8 cellular contexts compared by ENCODE assay signal in genomic region chr18:75207298-75208054, GRCh38. TPM values are rescaled to one million over a fixed set of nuclear protein-coding genes. Genes with fewer than 3 reads are reported as not detected.
DNase-seq lines count a peak whose midpoint lies in the region; ATAC-seq and TF ChIP-seq lines count a peak whose summit lies in the region.

No MANE protein-coding gene starts in this region.

- H3K36me3 ChIP-seq in hepatocyte (replicated peaks; ENCODE audit: insufficient read depth, low read depth) (no peaks in the 10 kb centered on the region), smooth muscle cell (ENCODE audit: low read depth) (no peaks in the 10 kb centered on the region)

- H3K4me1 Mint-ChIP-seq in activated T-cell treated with anti-CD3 and anti-CD28 coated beads, Interleukin-2, amount 50 U/mL, for 72 hours (ENCODE audit: low read depth) = peaks cover 36% of the 10 kb centered on the region

- H3K27ac Mint-ChIP-seq in activated T-cell treated with anti-CD3 and anti-CD28 coated beads, Interleukin-2, amount 50 U/mL, for 72 hours = peak overlapping the region; percentile 95

- no peaks in the 10 kb centered on the region for H3K9me3 Mint-ChIP-seq in activated T-cell treated with anti-CD3 and anti-CD28 coated beads, Interleukin-2, amount 50 U/mL, for 72 hours

- H3K79me2 ChIP-seq in hepatocyte = peaks cover 71% of the 10 kb centered on the region
- peaks cover 83% of the 10 kb centered on the region for H3K79me2 ChIP-seq in smooth muscle cell (ENCODE audit: low read depth)

- H3K4me1 ChIP-seq in hepatocyte (ENCODE audit: insufficient read depth) (peaks cover 12% of the 10 kb centered on the region), smooth muscle cell (ENCODE audit: low read depth) (peaks cover 33% of the 10 kb centered on the region)

- H3K27me3 Mint-ChIP-seq in activated T-cell treated with anti-CD3 and anti-CD28 coated beads, Interleukin-2, amount 50 U/mL, for 72 hours (ENCODE audit: low read depth) = peaks cover 21% of the 10 kb centered on the region

- peak overlapping the region; percentile 58 for H3K9ac ChIP-seq in smooth muscle cell (ENCODE audit: low read depth)

- H2AFZ ChIP-seq in hepatocyte (no peak overlapping the region), smooth muscle cell (ENCODE audit: low read depth) (no peak overlapping the region)

- peak; percentile 30 for DNase-seq in DMS153 treated with DMSO at 0.1 percent for 48 hours (lab: John Stamatoyannopoulos, UW; ENCODE audit: unreplicated experiment)
- no peak for DNase-seq in DMS153 (lab: John Stamatoyannopoulos, UW)
- peak in 1 of 2 experiments; percentile 32 for DNase-seq in HL-60 (ENCODE audit: low read depth in 1 of 2, low spot score in 1 of 2)
- peak in 1 of 2 donors; percentile 71 for DNase-seq in activated T-cell treated with anti-CD3 and anti-CD28 coated beads, Interleukin-2, amount 50 U/mL, for 72 hours
- no peak for DNase-seq in hepatocyte (ENCODE audit: low spot score)
- DNase-seq in smooth muscle cell (lab: John Stamatoyannopoulos, UW; ENCODE audit: unreplicated experiment) = no peak
- DNase-seq in iPS-NIHi11 (ENCODE audit: low spot score) = no peak

- peaks cover 8 to 15% of the 10 kb centered on the region in 2 donors for H3K36me3 Mint-ChIP-seq in activated T-cell treated with anti-CD3 and anti-CD28 coated beads, Interleukin-2, amount 50 U/mL, for 72 hours (ENCODE audit: insufficient read depth in 2 of 2)

- H3K4me2 ChIP-seq in hepatocyte (peak overlapping the region; percentile 82), smooth muscle cell (peak overlapping the region; percentile 96)

- H3K9me3 ChIP-seq in hepatocyte (ENCODE audit: low read depth) (no peaks in the 10 kb centered on the region), smooth muscle cell (replicated peaks; ENCODE audit: low read depth) (no peaks in the 10 kb centered on the region)

- H3K27ac ChIP-seq in HL-60 (replicated peaks) (peak overlapping the region; percentile 94), hepatocyte (peak overlapping the region; percentile 99), smooth muscle cell (ENCODE audit: low read depth) (peak overlapping the region; percentile 82)

- ATAC-seq in activated T-cell treated with anti-CD3 and anti-CD28 coated beads, Interleukin-2, amount 50 U/mL, for 72 hours (replicated peaks in 1 of 2) = peak; percentile 55
- ATAC-seq in GM21381 (IDR thresholded peaks at IDR 0.05; ENCODE audit: unreplicated experiment) = no peak

- no peaks in the 10 kb centered on the region for H3K9me2 ChIP-seq in hepatocyte (replicated peaks; ENCODE audit: insufficient read depth)

- H3K4me3 ChIP-seq in HL-60 (replicated peaks; ENCODE audit: insufficient read depth, low read length) = peak overlapping the region; percentile 90
- peak overlapping the region; percentile 97 for H3K4me3 ChIP-seq in hepatocyte
- peak overlapping the region; percentile 91 for H3K4me3 ChIP-seq in smooth muscle cell

- H3K27me3 ChIP-seq in HL-60 (ENCODE audit: insufficient read depth, poor library complexity, severe bottlenecking) (no peaks in the 10 kb centered on the region), hepatocyte (peaks cover 24% of the 10 kb centered on the region), smooth muscle cell (ENCODE audit: low read depth) (no peaks in the 10 kb centered on the region)

- TF ChIP-seq CTCF in HL-60 (IDR thresholded peaks at IDR 0.05; ENCODE audit: insufficient read depth, low read length) (no peak), hepatocyte (IDR thresholded peaks at IDR 0.05; ENCODE audit: poor library complexity) (no peak), smooth muscle cell (IDR thresholded peaks at IDR 0.05; ENCODE audit: borderline replicate concordance, insufficient read depth, poor library complexity, severe bottlenecking) (no peak)

- peaks cover 11% of the 10 kb centered on the region for H3F3A ChIP-seq in smooth muscle cell (ENCODE audit: low read depth)

- H4K20me1 ChIP-seq in hepatocyte (ENCODE audit: insufficient read depth, poor library complexity, severe bottlenecking) = peaks cover 35% of the 10 kb centered on the region
- H4K20me1 ChIP-seq in smooth muscle cell (ENCODE audit: low read depth) = peaks cover 62% of the 10 kb centered on the region

- WGBS in hepatocyte (ENCODE audit: low lambda C conversion rate, missing lambda C conversion rate) = 8% methylated on average over 18 of the region's 18 CpGs
- WGBS in smooth muscle cell (ENCODE audit: low lambda C conversion rate) = 5% methylated on average over 18 of the region's 18 CpGs

- peak overlapping the region; percentile 93 to 96 for H3K4me3 Mint-ChIP-seq in activated T-cell treated with anti-CD3 and anti-CD28 coated beads, Interleukin-2, amount 50 U/mL, for 72 hours

RNA-seq across cellular contexts. Expression of gene PTGR3, which starts 1.5 kb away (rescaled TPM):
- 10 to 100 TPM; 40.4 to 41.8 TPM for total RNA-seq in activated T-cell treated with anti-CD3 and anti-CD28 coated beads, Interleukin-2, amount 50 U/mL, for 72 hours
- total RNA-seq in hepatocyte (25.7 and 30.7 TPM in 2 replicates), smooth muscle cell (32.9 and 35.0 TPM in 2 replicates)
- polyA plus RNA-seq in hepatocyte (24.4 and 32.2 TPM in 2 replicates), smooth muscle cell (29.6 and 29.7 TPM in 2 replicates)

RNA-seq across cellular contexts. Expression of gene TSHZ1, which starts 3.1 kb away (rescaled TPM):
- 10 to 100 TPM; 18.1 to 19.2 TPM for total RNA-seq in activated T-cell treated with anti-CD3 and anti-CD28 coated beads, Interleukin-2, amount 50 U/mL, for 72 hours
- total RNA-seq in hepatocyte (13.1 TPM in 2 replicates), smooth muscle cell (25.1 and 26.1 TPM in 2 replicates)
- polyA plus RNA-seq in hepatocyte (8.5 and 12.7 TPM in 2 replicates), smooth muscle cell (20.7 and 21.3 TPM in 2 replicates)
